In genomic region chr15:25894371-25894902, GRCh38 we compare ENCODE assay signal across 19 cellular contexts. TPM values are rescaled to one million over a fixed set of nuclear protein-coding genes. Genes with fewer than 3 reads are reported as not detected.
"Had no signal": no experiment of that assay in that cellular context is flagged by ENCODE, and none has a peak within 500 bp of the region (broad histone marks: within the 10 kb centered on the region; RNA-seq: fewer than 3 reads in every experiment).

No MANE protein-coding gene starts in this region.

- H3K4me1 Mint-ChIP-seq: naive thymus-derived CD8-positive, alpha-beta T cell had no signal

- H3K4me3 ChIP-seq: dorsolateral prefrontal cortex, gastrocnemius medialis, heart right ventricle, skin epidermis, thyroid gland had no signal

- H3K9me3 Mint-ChIP-seq: type B pancreatic cell had no signal

- ATAC-seq: esophagus mucosa; gastrocnemius medialis; heart right ventricle; left lobe of liver; naive thymus-derived CD8-positive, alpha-beta T cell; sciatic nerve had no signal

- H3K27me3 ChIP-seq: dorsolateral prefrontal cortex, gastrocnemius medialis, neutrophil, thyroid gland had no signal

- H3K4me3 Mint-ChIP-seq: naive thymus-derived CD8-positive, alpha-beta T cell; type B pancreatic cell had no signal

- FAIRE-seq: urothelium cell line had no signal

- H3K36me3 Mint-ChIP-seq: type B pancreatic cell had no signal

- H3K27ac Mint-ChIP-seq: naive thymus-derived CD8-positive, alpha-beta T cell; type B pancreatic cell had no signal

- DNase-seq: cortex of kidney; dorsolateral prefrontal cortex; effector CD8-positive, alpha-beta T cell; gastrocnemius medialis; heart right ventricle; islet precursor cell; mammary epithelial cell; naive thymus-derived CD8-positive, alpha-beta T cell; stimulated activated naive CD4-positive, alpha-beta T cell treated with Interleukin-2 at 50 U/mL for 16 hours; thyroid gland had no signal

- H3K27ac ChIP-seq: dorsolateral prefrontal cortex, gastrocnemius medialis, heart right ventricle, neutrophil, skin epidermis, thyroid gland had no signal

- H3K36me3 ChIP-seq: gastrocnemius medialis, heart right ventricle, neutrophil, thyroid gland had no signal

- H3K9me3 ChIP-seq: gastrocnemius medialis, neutrophil, thyroid gland had no signal

- H3K4me1 ChIP-seq: heart right ventricle had no signal

RNA-seq across cellular contexts. Expression of gene ATP10A, which starts 31.3 kb away (rescaled TPM):
- total RNA-seq: pulmonary artery endothelial cell had no signal
- polyA plus RNA-seq: mammary epithelial cell, neural cell had no signal
